9 cellular contexts compared by ENCODE assay signal in genomic region chr12:57983150-57983857, GRCh38. TPM values are rescaled to one million over a fixed set of nuclear protein-coding genes. Genes with fewer than 3 reads are reported as not detected.
DNase-seq lines count a peak whose midpoint lies in the region; ATAC-seq and TF ChIP-seq lines count a peak whose summit lies in the region.
"Had no signal": no experiment of that assay in that cellular context is flagged by ENCODE, and none has a peak within 500 bp of the region (broad histone marks: within the 10 kb centered on the region; RNA-seq: fewer than 3 reads in every experiment).

No MANE protein-coding gene starts in this region.

- H3K27me3 ChIP-seq in CD8-positive, alpha-beta memory T cell (ENCODE audit: insufficient read depth, low read length, poor library complexity, severe bottlenecking): no peaks in the 10 kb centered on the region

- no peak for DNase-seq in CD14-positive monocyte (ENCODE audit: low spot score)
- peak; percentile 61 for DNase-seq in NCI-H69 (lab: John Stamatoyannopoulos, UW)
- DNase-seq in cardiac fibroblast (ENCODE audit: low read depth in 2 of 2): peak; percentile 77 to 78
- peak; percentile 16 for DNase-seq in midbrain (lab: John Stamatoyannopoulos, UW)
- no peak for DNase-seq in CD8-positive, alpha-beta memory T cell
- DNase-seq in activated CD8-positive, alpha-beta memory T cell treated with anti-CD3 and anti-CD28 coated beads, Interleukin-2, amount 10 ng/mL, durations not matched to agents 7 days and 5 days: no peak

- no peak for ATAC-seq in GM19395 (IDR thresholded peaks at IDR 0.05; ENCODE audit: unreplicated experiment)
- ATAC-seq in activated CD8-positive, alpha-beta memory T cell treated with anti-CD3 and anti-CD28 coated beads, Interleukin-2, amount 10 ng/mL, durations not matched to agents 7 days and 5 days: no peak
- ATAC-seq: right cardiac atrium had no signal

- no peaks in the 10 kb centered on the region for H3K36me3 Mint-ChIP-seq in CD14-positive monocyte
- H3K36me3 Mint-ChIP-seq in CD8-positive, alpha-beta memory T cell: peaks cover 0 to 8% (median 0%) of the 10 kb centered on the region in 3 donors
- no peaks in the 10 kb centered on the region for H3K36me3 Mint-ChIP-seq in activated CD8-positive, alpha-beta memory T cell treated with anti-CD3 and anti-CD28 coated beads, Interleukin-2, amount 10 ng/mL, durations not matched to agents 7 days and 5 days

- H3K9me3 ChIP-seq in CD8-positive, alpha-beta memory T cell (ENCODE audit: low read length): no peaks in the 10 kb centered on the region

- TF ChIP-seq CTCF in CD14-positive monocyte (IDR thresholded peaks at IDR 0.05) (peak; percentile 70), GM12873 (IDR thresholded peaks at IDR 0.05; ENCODE audit: insufficient read depth, low read depth, low read length, missing control alignments) (peak; percentile 49), cardiac fibroblast (IDR thresholded peaks at IDR 0.05; ENCODE audit: low read depth, low read length) (peak; percentile 55)

- peaks cover 0 to under 1% (median 0%) of the 10 kb centered on the region in 3 donors for H3K27me3 Mint-ChIP-seq in CD14-positive monocyte (ENCODE audit: low read depth in 3 of 3)
- H3K27me3 Mint-ChIP-seq in CD8-positive, alpha-beta memory T cell: peaks cover 11 to 51% of the 10 kb centered on the region in 2 donors
- H3K27me3 Mint-ChIP-seq in activated CD8-positive, alpha-beta memory T cell treated with anti-CD3 and anti-CD28 coated beads, Interleukin-2, amount 10 ng/mL, durations not matched to agents 7 days and 5 days: peaks cover 10% of the 10 kb centered on the region

- POLR2A ChIA-PET in CD8-positive, alpha-beta memory T cell (lab: Charles Lee): no interaction called here

- no peaks in the 10 kb centered on the region for H3K4me1 ChIP-seq in CD8-positive, alpha-beta memory T cell (ENCODE audit: insufficient read depth, low read length)

- H3K9me3 Mint-ChIP-seq in CD14-positive monocyte: peaks cover 0 to 13% (median 6%) of the 10 kb centered on the region in 7 donors
- H3K9me3 Mint-ChIP-seq in CD8-positive, alpha-beta memory T cell: peaks cover 0 to 12% (median 4%) of the 10 kb centered on the region in 5 donors
- H3K9me3 Mint-ChIP-seq in activated CD8-positive, alpha-beta memory T cell treated with anti-CD3 and anti-CD28 coated beads, Interleukin-2, amount 10 ng/mL, durations not matched to agents 7 days and 5 days (ENCODE audit: low read depth): peaks cover 2% of the 10 kb centered on the region

- H3K4me3 Mint-ChIP-seq in CD14-positive monocyte: no peak overlapping the region
- no peak overlapping the region for H3K4me3 Mint-ChIP-seq in CD8-positive, alpha-beta memory T cell
- no peak overlapping the region for H3K4me3 Mint-ChIP-seq in activated CD8-positive, alpha-beta memory T cell treated with anti-CD3 and anti-CD28 coated beads, Interleukin-2, amount 10 ng/mL, durations not matched to agents 7 days and 5 days

- no peak overlapping the region for H3K4me3 ChIP-seq in cardiac fibroblast (replicated peaks in 1 of 2; ENCODE audit: low read depth in 2 of 2, low read length in 2 of 2)
- H3K4me3 ChIP-seq in CD8-positive, alpha-beta memory T cell (ENCODE audit: low read length): no peak overlapping the region

- intact Hi-C loops in CD14-positive monocyte (cut with micrococcal nuclease): no loop called here

- no peaks in the 10 kb centered on the region for H3K36me3 ChIP-seq in CD8-positive, alpha-beta memory T cell (ENCODE audit: insufficient read depth, low read length)

- H3K4me1 Mint-ChIP-seq in CD14-positive monocyte: peaks cover 10% of the 10 kb centered on the region
- H3K4me1 Mint-ChIP-seq in CD8-positive, alpha-beta memory T cell: no peaks in the 10 kb centered on the region
- no peaks in the 10 kb centered on the region for H3K4me1 Mint-ChIP-seq in activated CD8-positive, alpha-beta memory T cell treated with anti-CD3 and anti-CD28 coated beads, Interleukin-2, amount 10 ng/mL, durations not matched to agents 7 days and 5 days

- no peak overlapping the region for H3K27ac Mint-ChIP-seq in CD14-positive monocyte
- no peak overlapping the region for H3K27ac Mint-ChIP-seq in CD8-positive, alpha-beta memory T cell
- H3K27ac Mint-ChIP-seq in activated CD8-positive, alpha-beta memory T cell treated with anti-CD3 and anti-CD28 coated beads, Interleukin-2, amount 10 ng/mL, durations not matched to agents 7 days and 5 days: no peak overlapping the region

- CTCF ChIA-PET in CD8-positive, alpha-beta memory T cell (lab: Charles Lee): no interaction called here
- CTCF ChIA-PET in activated CD8-positive, alpha-beta memory T cell treated with anti-CD3 and anti-CD28 coated beads, Interleukin-2, amount 10 ng/mL, durations not matched to agents 7 days and 5 days (lab: Charles Lee): interaction anchor here (0.8 kb wide), 2 partner anchors 184 to 460 kb away, joined by 3 read pairs; no protein-coding TSS in a partner anchor

- H3K27ac ChIP-seq in CD8-positive, alpha-beta memory T cell (ENCODE audit: low read depth, low read length): no peak overlapping the region

RNA-seq across cellular contexts. Expression of gene ATP23, which starts 41.9 kb away (rescaled TPM):
- polyA plus RNA-seq in CD14-positive monocyte: 10 to 100 TPM; 24.8 to 27.5 TPM
- 10 to 100 TPM; 10.1 to 11.8 TPM for total RNA-seq in CD8-positive, alpha-beta memory T cell
- polyA plus RNA-seq in CD8-positive, alpha-beta memory T cell: 22.0 TPM
- total RNA-seq in activated CD8-positive, alpha-beta memory T cell treated with anti-CD3 and anti-CD28 coated beads, Interleukin-2, amount 10 ng/mL, durations not matched to agents 7 days and 5 days: 10 to 100 TPM; 14.8 to 21.0 TPM

Comparison
In these comparisons a context has a peak if more than half of its experiments do, and no peak if none do; other contexts are left out.
1. DNase-seq: peak in NCI-H69 (single experiment), cardiac fibroblast (2 of 2) and midbrain (single experiment); none in CD14-positive monocyte (single experiment), CD8-positive, alpha-beta memory T cell (0 of 5) and activated CD8-positive, alpha-beta memory T cell treated with anti-CD3 and anti-CD28 coated beads, Interleukin-2, amount 10 ng/mL, durations not matched to agents 7 days and 5 days (single experiment).
2. Peak in every context shown above with its lines, with median percentiles within 50 percentile points of each other: CTCF ChIP-seq.